ENCODE assay signal across 10 cellular contexts in the genomic region with DNA sequence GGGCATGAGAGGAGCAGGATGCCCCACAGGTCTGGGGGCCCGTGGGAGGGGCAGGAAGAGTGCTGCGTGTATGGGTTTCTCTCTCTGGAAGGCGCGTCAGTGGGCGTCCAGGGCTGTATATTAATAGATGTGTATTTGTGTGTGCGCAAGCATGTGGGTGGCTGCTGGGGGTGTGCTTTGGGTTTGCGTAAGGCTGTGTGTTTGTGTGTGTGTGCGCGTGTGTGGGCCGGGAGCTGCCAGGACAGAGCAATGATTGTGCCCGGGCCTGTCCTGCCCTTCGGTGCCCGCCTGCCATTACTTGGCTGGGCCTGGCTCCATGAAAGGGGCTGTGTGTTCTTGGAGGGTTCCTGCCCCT. TPM values are rescaled to one million over a fixed set of nuclear protein-coding genes. Genes with fewer than 3 reads are reported as not detected.
A peak's percentile ranks its signal among the peaks of the same experiment; 100 is the strongest.
DNase-seq lines count a peak whose midpoint lies in the region; ATAC-seq, FAIRE-seq and TF ChIP-seq lines count a peak whose summit lies in the region.
"Had no signal": no experiment of that assay in that cellular context is flagged by ENCODE, and none has a peak within 500 bp of the region (broad histone marks: within the 10 kb centered on the region; RNA-seq: fewer than 3 reads in every experiment).

No MANE protein-coding gene starts in this region.

- no peak overlapping the region for H3K27ac Mint-ChIP-seq in astrocyte (ENCODE audit: unreplicated experiment)

- no peaks in the 10 kb centered on the region for H3K9me3 ChIP-seq in Loucy (ENCODE audit: insufficient read depth, low read depth, low read length)
- no peaks in the 10 kb centered on the region for H3K9me3 ChIP-seq in astrocyte (ENCODE audit: insufficient read depth, low read depth, low read length)
- no peaks in the 10 kb centered on the region for H3K9me3 ChIP-seq in thoracic aorta

- H3K27me3 Mint-ChIP-seq in astrocyte (ENCODE audit: low read depth, unreplicated experiment) = peaks cover 2% of the 10 kb centered on the region

- no peaks in the 10 kb centered on the region for H3K9me3 Mint-ChIP-seq in astrocyte (ENCODE audit: unreplicated experiment)
- H3K9me3 Mint-ChIP-seq: mesothelial cell of epicardium; T-helper 1 cell treated with Interleukin-12 subunit alpha and Interleukin-12 subunit beta and Interleukin-4 antibody, amounts not matched to agents 30 μg/mL and 1 μg/mL, for 36 hours had no signal

- no peaks in the 10 kb centered on the region for H4K20me1 ChIP-seq in Loucy (ENCODE audit: insufficient read depth, low read length, poor library complexity, severe bottlenecking)
- peaks cover 4% of the 10 kb centered on the region for H4K20me1 ChIP-seq in astrocyte (ENCODE audit: insufficient read depth, low read length)

- 0 out of 2 replicates have a peak, but pooled peaks cover 2% of the 10 kb centered on the region for H3F3A ChIP-seq in Loucy (ENCODE audit: low read depth)

- DNase-seq in astrocyte (ENCODE audit: low read depth) = no peak
- peak; percentile 52 for DNase-seq in medulla oblongata (ENCODE audit: extremely low spot score)
- DNase-seq in thoracic aorta (ENCODE audit: low spot score) = no peak
- no peak for DNase-seq in stimulated activated CD4-positive, alpha-beta T cell treated with anti-CD3 and anti-CD28 coated beads, Interleukin-4, amount 100 ng/mL, for 24 hours
- DNase-seq in NCI-H2029 (lab: John Stamatoyannopoulos, UW) = no peak
- no peak for DNase-seq in NCI-H524 treated with DMSO at 0.1 percent for 48 hours (lab: John Stamatoyannopoulos, UW)
- DNase-seq: NCI-H526 had no signal

- H3K36me3 Mint-ChIP-seq in astrocyte (ENCODE audit: low read depth, unreplicated experiment) = peaks cover 3% of the 10 kb centered on the region
- H3K36me3 Mint-ChIP-seq: mesothelial cell of epicardium had no signal

- ATAC-seq in thoracic aorta (ENCODE audit: insufficient number of reproducible peaks, low FRiP score, low read depth) = peak; percentile 8

- H3K4me1 ChIP-seq in Loucy (ENCODE audit: insufficient read depth, low read length, poor library complexity, severe bottlenecking) (peaks cover 71% of the 10 kb centered on the region), astrocyte (ENCODE audit: insufficient read depth, low read length) (peaks cover 58% of the 10 kb centered on the region), thoracic aorta (ENCODE audit: control insufficient read depth in 1 of 2, low read depth in 2 of 2) (peaks cover 66 to 91% of the 10 kb centered on the region in 2 donors)

- H2AFZ ChIP-seq in Loucy (ENCODE audit: low read length) (no peak overlapping the region), astrocyte (ENCODE audit: low read depth, low read length) (no peak overlapping the region)

- H3K27me3 ChIP-seq in Loucy (ENCODE audit: insufficient read depth, low read length, poor library complexity, severe bottlenecking) (no peaks in the 10 kb centered on the region), astrocyte (ENCODE audit: insufficient read depth, low read length) (no peaks in the 10 kb centered on the region), thoracic aorta (replicated peaks; ENCODE audit: insufficient read depth) (no peaks in the 10 kb centered on the region)

- no peak for TF ChIP-seq CTCF in Loucy (conservative IDR thresholded peaks at IDR 0.05; ENCODE audit: low read length)
- no peak for TF ChIP-seq CTCF in astrocyte (IDR thresholded peaks at IDR 0.05; ENCODE audit: insufficient read depth, low read depth, low read length)
- TF ChIP-seq CTCF in thoracic aorta (IDR thresholded peaks at IDR 0.05) = no peak

- FAIRE-seq in astrocyte (lab: Jason Lieb, UNC) = no peak

- H3K4me1 Mint-ChIP-seq in astrocyte (ENCODE audit: low read depth, unreplicated experiment) = peaks cover 53% of the 10 kb centered on the region

- H3K4me3 ChIP-seq in Loucy (ENCODE audit: low read length, poor library complexity, severe bottlenecking) (no peak overlapping the region), astrocyte (ENCODE audit: insufficient read depth, low read depth, low read length) (no peak overlapping the region), thoracic aorta (no peak overlapping the region)

- H3K27ac ChIP-seq in astrocyte (ENCODE audit: low read depth, low read length) = no peak overlapping the region
- H3K27ac ChIP-seq in thoracic aorta = peak overlapping the region; percentile 97 to 98

- H3K79me2 ChIP-seq in Loucy (ENCODE audit: insufficient read depth, low read length) = no peaks in the 10 kb centered on the region
- peaks cover 3% of the 10 kb centered on the region for H3K79me2 ChIP-seq in astrocyte (ENCODE audit: insufficient read depth, low read length)

- H3K36me3 ChIP-seq in Loucy (ENCODE audit: insufficient read depth, low read length) (no peaks in the 10 kb centered on the region), astrocyte (ENCODE audit: insufficient read depth, low read length) (peaks cover 6% of the 10 kb centered on the region), thoracic aorta (peaks cover 14% of the 10 kb centered on the region)

- no peak overlapping the region for H3K4me3 Mint-ChIP-seq in astrocyte (ENCODE audit: unreplicated experiment)
- H3K4me3 Mint-ChIP-seq: mesothelial cell of epicardium; T-helper 1 cell treated with Interleukin-12 subunit alpha and Interleukin-12 subunit beta and Interleukin-4 antibody, amounts not matched to agents 30 μg/mL and 1 μg/mL, for 36 hours had no signal

- H3K9ac ChIP-seq in Loucy (ENCODE audit: low read depth, low read length, poor library complexity, severe bottlenecking) (peak overlapping the region; percentile 50), astrocyte (ENCODE audit: low read length) (peak overlapping the region; percentile 30)

- H3K9me2 ChIP-seq in Loucy (replicated peaks; ENCODE audit: low read depth, low read length) = no peaks in the 10 kb centered on the region

- H3K4me2 ChIP-seq in Loucy (ENCODE audit: low read depth, low read length, poor library complexity, severe bottlenecking) (peak overlapping the region; percentile 60), astrocyte (ENCODE audit: low read length) (no peak overlapping the region)

RNA-seq across cellular contexts. Expression of a gene that starts 16.4 kb away (rescaled TPM):
- total RNA-seq in astrocyte = 26.9 and 47.8 TPM in 2 replicates
- total RNA-seq in thoracic aorta = 100 to 1,000 TPM; 252 to 263 TPM

RNA-seq across cellular contexts. Expression of a gene that starts 48.6 kb away (rescaled TPM):
- total RNA-seq in astrocyte = 22.3 and 25.6 TPM in 2 replicates
- 10 to 100 TPM; 45.1 to 57.3 TPM for total RNA-seq in thoracic aorta

RNA-seq across cellular contexts. Expression of a gene that starts 56.3 kb away (rescaled TPM):
- total RNA-seq in astrocyte (43.9 and 48.4 TPM in 2 replicates), thoracic aorta (100 to 1,000 TPM in 1 of 2 donors, 10 to 100 TPM in 1; 79.9 to 127 TPM)
